ENCODE assay signal across 10 cellular contexts in the genomic region with DNA sequence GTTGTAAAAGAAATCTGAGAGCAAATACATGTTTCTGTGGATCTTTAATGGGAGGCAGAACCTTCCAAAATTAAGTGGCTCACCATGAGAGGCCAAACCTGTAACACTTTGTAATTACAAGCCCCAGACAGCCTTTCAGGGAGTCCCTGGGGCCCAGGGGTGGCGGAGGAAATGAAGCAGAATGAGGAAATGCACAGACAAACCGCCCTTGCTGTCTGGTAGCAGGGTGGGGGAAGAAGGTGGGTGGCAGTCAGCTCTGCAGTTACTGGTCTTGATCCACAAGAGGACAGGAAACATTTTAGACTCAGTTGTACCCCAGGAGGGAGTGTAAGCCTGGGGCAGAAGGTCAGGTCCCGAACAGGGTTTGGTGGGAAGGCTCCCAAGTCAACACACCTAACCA. TPM values are rescaled to one million over a fixed set of nuclear protein-coding genes. Genes with fewer than 3 reads are reported as not detected.
DNase-seq lines count a peak whose midpoint lies in the region; ATAC-seq, FAIRE-seq and TF ChIP-seq lines count a peak whose summit lies in the region.
"Had no signal": no experiment of that assay in that cellular context is flagged by ENCODE, and none has a peak within 500 bp of the region (broad histone marks: within the 10 kb centered on the region; RNA-seq: fewer than 3 reads in every experiment).

No MANE protein-coding gene starts in this region.

- H3K27me3 ChIP-seq in K562 (ENCODE audit: control insufficient read depth in 2 of 2, insufficient read depth in 2 of 2, low read length in 2 of 2) (peaks cover 0 to 8% of the 10 kb centered on the region in 2 experiments; a peak in 3 of 5 replicates), BE2C (peaks cover 20% of the 10 kb centered on the region; the same call in 1 of the 2 replicates)

- H3K9me3 ChIP-seq in K562 (replicated peaks; ENCODE audit: control insufficient read depth, insufficient read depth, low read depth, low read length) (no peaks in the 10 kb centered on the region), BE2C (no peaks in the 10 kb centered on the region)

- TF ChIP-seq POLR2A in K562 (conservative IDR thresholded peaks at IDR 0.05), result no peak

- no TSS peak for BruUV-seq in K562 (replicated peaks; lab: Mats Ljungman, UMichigan)

- TF ChIP-seq CTCF in K562 (IDR thresholded peaks at IDR 0.05 in 2 of 3, conservative IDR thresholded peaks at IDR 0.05 in 1 of 3; ENCODE audit: insufficient read depth in 2 of 3, low read depth in 1 of 3, low read length in 3 of 3) (no peak), BE2C (IDR thresholded peaks at IDR 0.05; ENCODE audit: low read depth, low read length) (no peak)

- no peaks in the 10 kb centered on the region for H3K79me2 ChIP-seq in K562 (ENCODE audit: control insufficient read depth, insufficient read depth, low read length)

- intact Hi-C loops in K562 (cut with micrococcal nuclease), result loop anchor here (10.0 kb wide), 1 partner anchor 204 kb away; no protein-coding TSS in a partner anchor

- no peaks in the 10 kb centered on the region for H4K20me1 ChIP-seq in K562 (replicated peaks; ENCODE audit: control insufficient read depth, insufficient read depth, low read length)

- CTCF ChIA-PET in K562 (lab: Yijun Ruan, JAX; ENCODE audit: low intra/inter-chr PET ratio), result no interaction called here

- H3K9me1 ChIP-seq in K562 (ENCODE audit: control insufficient read depth, insufficient read depth, low read length), result no peaks in the 10 kb centered on the region

- in situ Hi-C loops in K562 (cut with MboI), result no loop called here

- no peak for FAIRE-seq in K562 (lab: Jason Lieb, UNC)

- POLR2A ChIA-PET in K562 (lab: Yijun Ruan, JAX), result interaction anchor here (0.7 kb wide), 1 partner anchor 47 kb away, joined by 3 read pairs; no protein-coding TSS in a partner anchor

- H3K4me1 ChIP-seq in K562 (replicated peaks in 1 of 2; ENCODE audit: control insufficient read depth in 2 of 2, insufficient read depth in 2 of 2, low read length in 2 of 2), result no peaks in the 10 kb centered on the region
- H3K4me1 ChIP-seq in BE2C, result no peaks in the 10 kb centered on the region

- no peak overlapping the region for H3K4me3 ChIP-seq in K562
- H3K4me3 ChIP-seq in BE2C (ENCODE audit: low read depth, low read length), result no peak overlapping the region

- 5% methylated on average over 3 of the region's 3 CpGs for WGBS in K562 (ENCODE audit: insufficient coverage, low coverage, missing lambda C conversion rate)

- H3K36me3 ChIP-seq in K562 (ENCODE audit: control insufficient read depth, insufficient read depth, low read length) (no peaks in the 10 kb centered on the region), BE2C (no peaks in the 10 kb centered on the region)

- no peak overlapping the region for H3K27ac ChIP-seq in K562 (ENCODE audit: extremely low read depth, low read depth, low read length)

- no peak overlapping the region for H2AFZ ChIP-seq in K562 (ENCODE audit: low read depth, low read length)

- ATAC-seq in GM18502 (IDR thresholded peaks at IDR 0.05; ENCODE audit: poor library complexity, unreplicated experiment) (peak; percentile 82), GM21515 (IDR thresholded peaks at IDR 0.05; ENCODE audit: unreplicated experiment) (peak; percentile 75), HG03460 (IDR thresholded peaks at IDR 0.05; ENCODE audit: unreplicated experiment) (peak; percentile 75), K562 (no peak)
- ATAC-seq: activated T-cell treated with anti-CD3 and anti-CD28 coated beads, Interleukin-2, amount 50 U/mL, for 72 hours had no signal

- DNase-seq in K562 (ENCODE audit: extremely low read depth in 1 of 4, low spot score in 3 of 4), result no peak
- no peak for DNase-seq in DMS 273 (lab: John Stamatoyannopoulos, UW; ENCODE audit: unreplicated experiment)
- DNase-seq in dedifferentiated amniotic fluid mesenchymal stem cell (ENCODE audit: extremely low spot score), result no peak
- no peak for DNase-seq in BE2C
- no peak for DNase-seq in stimulated activated CD4-positive, alpha-beta T cell treated with anti-CD3 and anti-CD28 coated beads, Interleukin-2, amount 100 ng/mL, for 48 hours

- no peak for TF ChIP-seq EP300 in K562 (IDR thresholded peaks at IDR 0.05; ENCODE audit: low read length)

- TF ChIP-seq RAD21 in K562 (CRISPR knock-in tag; conservative IDR thresholded peaks at IDR 0.05 in 1 of 2, IDR thresholded peaks at IDR 0.05 in 1 of 2), result no peak

- H3K4me2 ChIP-seq in K562 (ENCODE audit: insufficient read depth, low read length), result no peak overlapping the region

- H3K9ac ChIP-seq in K562 (ENCODE audit: insufficient read depth in 1 of 2, low read depth in 2 of 2, low read length in 2 of 2), result no peak overlapping the region

TF ChIP-seq in K562, 482 proteins besides CTCF, POLR2A, EP300 and RAD21:
- TF ChIP-seq ZNF561 (CRISPR knock-in tag; conservative IDR thresholded peaks at IDR 0.05), result no peak
- 0 out of 2 replicates have a peak, but pooled peaks have one; percentile 10 for TF ChIP-seq SPI1 (IDR thresholded peaks at IDR 0.05; ENCODE audit: borderline replicate concordance, low read depth, low read length)
- TF ChIP-seq ZNF282 (CRISPR knock-in tag; IDR thresholded peaks at IDR 0.05), result no peak
TF ChIP-seq in K562: peak in this region for 1.

RNA-seq across cellular contexts. Expression of gene ARL14EPL, which starts 6.5 kb away (rescaled TPM):
- not detected in 2 replicates for total RNA-seq in K562 (2011; cell fraction: chromatin; rRNA removed; ENCODE audit: low replicate concordance)
- not detected in 2 replicates for total RNA-seq in K562 (2011; cell fraction: nucleolus; rRNA removed)
- not detected in 2 replicates for total RNA-seq in K562 (2011; cell fraction: nucleoplasm; rRNA removed)
- total RNA-seq in K562 (2014; rRNA removed) (not detected in 2 replicates), K562 (2014; rRNA removed; fragmentation: Illumina TruSeq; extraction: Trizol) (0.10 TPM in 1 of 2 replicates, not detected in the other), K562 (2015; rRNA removed; fragmentation: Illumina TruSeq; extraction: Trizol) (not detected in 2 replicates), K562 (2021) (0.09 and 0.20 TPM in 2 replicates)
- polyA plus RNA-seq in K562 (2011; rRNA removed) (0.07 TPM in 1 of 2 replicates, not detected in the other), K562 (2014; fragmentation: Illumina TruSeq; extraction: Trizol) (not detected in 2 replicates), K562 (2014; fragmentation: Nextera tagmentation; extraction: Ambion mirVana) (under 1 TPM; 0.06 to 0.14 TPM), K562 (2014; rRNA removed) (0.20 TPM in 1 of 2 replicates, not detected in the other)
- not detected in 2 replicates for polyA plus RNA-seq in K562 (2011; cell fraction: cytosol; rRNA removed)
- not detected in 2 replicates for polyA plus RNA-seq in K562 (2011; cell fraction: nucleus; rRNA removed)
- polyA plus RNA-seq in K562 (2012), result not detected in 2 replicates
- polyA minus RNA-seq in K562 (2011; rRNA and poly(A)+ RNA removed), result not detected in 2 replicates
- not detected in 2 replicates for polyA minus RNA-seq in K562 (2011; cell fraction: cytosol; rRNA and poly(A)+ RNA removed)
- not detected in 2 replicates for polyA minus RNA-seq in K562 (2011; cell fraction: nucleus; rRNA and poly(A)+ RNA removed)
- polyA plus RNA-seq in BE2C (2012; ENCODE audit: insufficient read depth, insufficient read length, low read depth), result not detected
- total RNA-seq: activated T-cell treated with anti-CD3 and anti-CD28 coated beads, Interleukin-2, amount 50 U/mL, for 72 hours; NCI-H460 had no signal

RNA-seq across cellular contexts. Expression of gene COMMD10, which starts 46.0 kb away (rescaled TPM):
- 37.2 and 47.8 TPM in 2 replicates for total RNA-seq in K562 (2011; cell fraction: chromatin; rRNA removed; ENCODE audit: low replicate concordance)
- total RNA-seq in K562 (2011; cell fraction: nucleolus; rRNA removed), result 16.3 and 18.2 TPM in 2 replicates
- 15.5 and 20.3 TPM in 2 replicates for total RNA-seq in K562 (2011; cell fraction: nucleoplasm; rRNA removed)
- total RNA-seq in K562 (2014; rRNA removed) (17.9 and 30.9 TPM in 2 replicates), K562 (2014; rRNA removed; fragmentation: Illumina TruSeq; extraction: Trizol) (32.5 and 35.7 TPM in 2 replicates), K562 (2015; rRNA removed; fragmentation: Illumina TruSeq; extraction: Trizol) (25.2 and 30.8 TPM in 2 replicates), K562 (2021) (18.7 and 24.1 TPM in 2 replicates)
- polyA plus RNA-seq in K562 (2011; rRNA removed) (20.4 and 28.0 TPM in 2 replicates), K562 (2014; fragmentation: Illumina TruSeq; extraction: Trizol) (23.3 and 24.8 TPM in 2 replicates), K562 (2014; fragmentation: Nextera tagmentation; extraction: Ambion mirVana) (100 to 1,000 TPM in 1 of 2 experiments, 10 to 100 TPM in 1; 85.9 to 101 TPM), K562 (2014; rRNA removed) (23.3 and 24.1 TPM in 2 replicates)
- 3.2 and 10.3 TPM in 2 replicates for polyA plus RNA-seq in K562 (2011; cell fraction: cytosol; rRNA removed)
- polyA plus RNA-seq in K562 (2011; cell fraction: nucleus; rRNA removed), result 24.0 and 27.4 TPM in 2 replicates
- polyA plus RNA-seq in K562 (2012), result 19.1 and 19.4 TPM in 2 replicates
- 18.8 and 24.0 TPM in 2 replicates for polyA minus RNA-seq in K562 (2011; rRNA and poly(A)+ RNA removed)
- polyA minus RNA-seq in K562 (2011; cell fraction: cytosol; rRNA and poly(A)+ RNA removed), result 1.9 and 7.2 TPM in 2 replicates
- polyA minus RNA-seq in K562 (2011; cell fraction: nucleus; rRNA and poly(A)+ RNA removed), result 30.7 and 44.8 TPM in 2 replicates
- 67.7 TPM for polyA plus RNA-seq in BE2C (2012; ENCODE audit: insufficient read depth, insufficient read length, low read depth)
